In genomic region chr13:20495087-20496023, GRCh38 we compare ENCODE assay signal across 8 cellular contexts. TPM values are rescaled to one million over a fixed set of nuclear protein-coding genes. Genes with fewer than 3 reads are reported as not detected.
DNase-seq lines count a peak whose midpoint lies in the region; ATAC-seq, FAIRE-seq and TF ChIP-seq lines count a peak whose summit lies in the region.

No MANE protein-coding gene starts in this region.

- DNase-seq in BE2C: peak; percentile 46
- peak; percentile 54 for DNase-seq in GM19239 (ENCODE audit: insufficient read length, low spot score)
- DNase-seq in NCI-H1930 (lab: John Stamatoyannopoulos, UW): peak; percentile 43 to 63
- peak; percentile 82 to 83 for DNase-seq in cardiac fibroblast (ENCODE audit: low read depth in 2 of 2)
- no peak for DNase-seq in keratinocyte (ENCODE audit: low read depth, low spot score)
- DNase-seq in stimulated activated CD4-positive, alpha-beta T cell treated with anti-CD3 and anti-CD28 coated beads, Interleukin-15, amount 100 ng/mL, for 24 hours: peak; percentile 66

- dilution Hi-C loops in keratinocyte (cut with MboI; ENCODE audit: extremely low pct_ligation_motif_present, low sequenced_read_pairs): loop anchor here (25.0 kb wide), 1 partner anchor 308 kb away; the partner anchor contains the start of gene GJB2

- FAIRE-seq in GM19239 (lab: Jason Lieb, UNC) (peak; percentile 52), keratinocyte (lab: Jason Lieb, UNC) (peak; percentile 87)

- H3K4me1 ChIP-seq in BE2C (no peaks in the 10 kb centered on the region), keratinocyte (ENCODE audit: control insufficient read depth, extremely low read depth, insufficient read depth, low read length) (peaks cover 13% of the 10 kb centered on the region)

- no peak overlapping the region for H3K9ac ChIP-seq in keratinocyte (ENCODE audit: control insufficient read depth, extremely low read depth, insufficient read depth, low read length)

- no peaks in the 10 kb centered on the region for H4K20me1 ChIP-seq in keratinocyte (ENCODE audit: control insufficient read depth, extremely low read depth, insufficient read depth, low read length)

- no peaks in the 10 kb centered on the region for H3K79me2 ChIP-seq in keratinocyte (ENCODE audit: control insufficient read depth, insufficient read depth, low read length)

- no peak overlapping the region for H2AFZ ChIP-seq in keratinocyte (ENCODE audit: control insufficient read depth, low read length)

- peak overlapping the region; percentile 9 for H3K4me2 ChIP-seq in keratinocyte (ENCODE audit: control insufficient read depth, extremely low read depth, insufficient read depth, low read depth, low read length)

- H3K9me3 ChIP-seq in BE2C: no peaks in the 10 kb centered on the region
- no peaks in the 10 kb centered on the region for H3K9me3 ChIP-seq in keratinocyte (ENCODE audit: control insufficient read depth, low read depth, low read length)

- H3K27me3 ChIP-seq in BE2C (no peaks in the 10 kb centered on the region), keratinocyte (ENCODE audit: control insufficient read depth, extremely low read depth, insufficient read depth, low read length) (no peaks in the 10 kb centered on the region)

- no peaks in the 10 kb centered on the region for H3K36me3 ChIP-seq in BE2C
- H3K36me3 ChIP-seq in keratinocyte (ENCODE audit: control insufficient read depth in 2 of 2, extremely low read depth in 1 of 2, insufficient read depth in 2 of 2, low read length in 2 of 2): no peaks in the 10 kb centered on the region

- H3K4me3 ChIP-seq in BE2C (ENCODE audit: low read depth, low read length) (no peak overlapping the region), cardiac fibroblast (replicated peaks in 1 of 2; ENCODE audit: low read depth in 2 of 2, low read length in 2 of 2) (no peak overlapping the region), keratinocyte (ENCODE audit: control insufficient read depth in 2 of 3, extremely low read depth in 1 of 3, insufficient read depth in 2 of 3, low read depth in 1 of 3, low read length in 3 of 3) (no peak overlapping the region)

- H3K27ac ChIP-seq in VCaP: peak overlapping the region; percentile 63
- H3K27ac ChIP-seq in keratinocyte (ENCODE audit: control insufficient read depth, insufficient read depth, low read length): no peak overlapping the region

- peak; percentile 99 for TF ChIP-seq CTCF in BE2C (IDR thresholded peaks at IDR 0.05; ENCODE audit: low read depth, low read length)
- peak; percentile 93 for TF ChIP-seq CTCF in VCaP (conservative IDR thresholded peaks at IDR 0.05)
- peak; percentile 95 for TF ChIP-seq CTCF in cardiac fibroblast (IDR thresholded peaks at IDR 0.05; ENCODE audit: low read depth, low read length)
- TF ChIP-seq CTCF in keratinocyte (optimal IDR thresholded peaks at IDR 0.05 in 1 of 3, IDR thresholded peaks at IDR 0.05 in 1 of 3, conservative IDR thresholded peaks at IDR 0.05 in 1 of 3; ENCODE audit: extremely low read depth in 1 of 3, insufficient read depth in 2 of 3, low read length in 3 of 3): peak; percentile 73 to 77 (median 77)

- no peaks in the 10 kb centered on the region for H3K9me1 ChIP-seq in keratinocyte (ENCODE audit: control insufficient read depth, extremely low read depth, insufficient read depth, low read length)

- no peak for ATAC-seq in GM21367 (IDR thresholded peaks at IDR 0.05; ENCODE audit: unreplicated experiment)

RNA-seq across cellular contexts. Expression of gene CRYL1, which starts 30.3 kb away (rescaled TPM):
- 1.9 TPM for polyA plus RNA-seq in BE2C (2012; ENCODE audit: insufficient read depth, insufficient read length, low read depth)
- polyA plus RNA-seq in keratinocyte: 27.2 to 30.9 TPM (median 27.6 TPM) in 3 replicates
- 10.2 TPM for polyA plus RNA-seq in keratinocyte (2011; ENCODE audit: low read depth)
- 31.1 and 36.9 TPM in 2 replicates for polyA plus RNA-seq in keratinocyte (2011; cell fraction: cytosol; rRNA removed)
- polyA plus RNA-seq in keratinocyte (2011; cell fraction: nucleus; rRNA removed): 17.2 and 19.6 TPM in 2 replicates
- polyA plus RNA-seq in keratinocyte (2012; ENCODE audit: low replicate concordance): 16.1 and 16.5 TPM in 2 replicates
- 22.8 to 32.0 TPM (median 26.7 TPM) in 3 replicates for polyA minus RNA-seq in keratinocyte
- 20.1 TPM for polyA minus RNA-seq in keratinocyte (2011; cell fraction: cytosol; rRNA and poly(A)+ RNA removed)
- polyA minus RNA-seq in keratinocyte (2011; cell fraction: nucleus; rRNA and poly(A)+ RNA removed): 6.6 and 7.8 TPM in 2 replicates
